In the genomic region with DNA sequence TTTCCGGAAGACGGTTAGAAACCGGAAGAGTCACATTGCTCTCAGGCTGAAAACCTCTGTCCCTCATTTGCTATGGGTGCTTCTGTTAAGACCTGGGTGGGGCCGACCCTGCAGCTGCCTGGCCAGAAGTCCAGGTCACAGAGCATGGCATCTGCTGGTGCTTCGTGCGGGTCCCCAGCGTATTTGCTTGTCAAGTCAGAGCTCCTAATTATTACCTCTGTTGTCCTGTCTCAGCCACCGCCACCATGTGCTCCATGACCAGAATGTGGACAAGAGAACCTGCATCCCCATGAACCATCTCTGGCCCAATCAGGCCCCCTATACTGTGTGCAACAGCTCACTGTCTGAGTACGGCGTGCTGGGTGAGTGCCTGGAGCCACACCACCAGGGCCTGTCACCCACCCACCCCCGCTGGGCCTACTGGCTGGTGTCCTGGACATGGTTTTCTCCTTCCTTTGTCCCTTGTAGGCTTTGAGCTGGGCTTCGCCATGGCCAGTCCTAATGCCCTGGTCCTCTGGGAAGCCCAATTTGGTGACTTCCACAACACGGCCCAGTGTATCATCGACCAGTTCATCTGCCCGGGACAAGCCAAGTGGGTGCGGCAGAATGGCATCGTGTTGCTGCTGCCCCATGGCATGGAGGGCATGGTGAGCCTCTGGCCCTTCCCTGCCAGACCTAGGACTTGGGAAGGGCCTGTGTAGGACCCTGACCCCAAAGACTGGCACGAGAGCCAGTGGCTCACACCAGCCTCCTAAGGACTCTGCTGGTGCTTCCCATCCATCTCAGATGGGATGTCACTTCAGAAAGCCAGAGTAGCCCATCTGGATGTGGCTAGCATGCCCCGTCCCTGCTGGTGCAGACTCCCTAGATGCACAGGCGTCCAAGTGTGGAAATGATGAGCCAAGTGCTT, we compare ENCODE assay signal across 1 cellular context.
TF ChIP-seq lines count a peak whose summit lies in the region.

No MANE protein-coding gene starts in this region.

TF ChIP-seq in K562, 482 proteins besides CTCF, POLR2A, EP300 and RAD21:
- TF ChIP-seq CREBBP (IDR thresholded peaks at IDR 0.05; ENCODE audit: low read depth, low read length) (no peak), POLR2G (IDR thresholded peaks at IDR 0.05; ENCODE audit: low read depth, low read length) (peak; percentile 23; the same call in 1 of the 2 replicates), NR3C1 (CRISPR knock-in tag; IDR thresholded peaks at IDR 0.05) (0 out of 2 replicates have a peak, but pooled peaks have one; percentile 27)
- TF ChIP-seq, protein P1, sequence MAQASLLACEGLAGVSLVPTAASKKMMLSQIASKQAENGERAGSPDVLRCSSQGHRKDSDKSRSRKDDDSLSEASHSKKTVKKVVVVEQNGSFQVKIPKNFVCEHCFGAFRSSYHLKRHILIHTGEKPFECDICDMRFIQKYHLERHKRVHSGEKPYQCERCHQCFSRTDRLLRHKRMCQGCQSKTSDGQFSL (CRISPR knock-in tag; IDR thresholded peaks at IDR 0.05), result no peak
- TF ChIP-seq, protein P1 (tag; IDR thresholded peaks at IDR 0.05), result no peak
